In the genomic region with DNA sequence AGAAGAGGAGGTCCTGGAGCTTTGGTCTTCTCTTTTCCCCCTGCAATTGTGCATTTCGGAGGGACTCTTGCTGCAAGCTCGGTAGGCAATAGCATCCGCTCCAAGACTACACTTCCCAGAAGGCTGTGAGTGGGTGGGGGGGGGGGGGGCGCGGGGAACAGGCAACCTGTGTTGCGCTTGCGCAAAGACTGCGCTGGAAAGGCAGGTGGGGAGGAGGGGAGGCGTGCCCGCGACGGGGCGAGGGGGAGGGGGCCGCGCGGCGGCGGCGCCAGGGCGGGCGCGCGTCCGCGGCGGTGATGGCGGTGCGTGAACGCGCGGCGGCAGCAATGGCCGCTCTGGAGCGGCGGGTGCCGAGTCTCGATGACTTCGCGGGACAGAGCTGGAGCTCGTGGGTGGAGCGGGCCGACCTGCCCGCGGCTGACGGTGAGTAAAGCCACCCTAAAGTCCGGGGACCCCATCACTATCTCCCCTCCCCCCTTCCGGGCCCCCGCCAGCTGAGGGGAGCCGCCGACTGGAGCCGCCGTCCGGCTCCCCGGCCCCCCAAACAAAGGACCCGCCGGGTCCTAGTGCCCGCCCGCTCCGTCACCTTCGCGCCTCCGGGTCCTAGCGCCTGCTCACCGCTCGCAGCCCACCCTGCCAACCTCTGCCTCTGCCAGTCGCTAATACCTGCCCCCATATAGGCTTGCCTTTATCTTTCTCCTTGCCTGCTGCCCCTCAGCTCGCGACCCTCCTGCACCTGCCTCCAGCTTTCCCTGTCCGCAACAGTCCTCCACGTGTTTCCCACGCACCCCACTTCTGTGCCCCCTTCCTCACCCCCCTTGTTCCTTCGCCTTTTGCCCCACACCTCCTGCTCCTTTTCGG, we compare ENCODE assay signal across 8 cellular contexts. TPM values are rescaled to one million over a fixed set of nuclear protein-coding genes. Genes with fewer than 3 reads are reported as not detected.
DNase-seq lines count a peak whose midpoint lies in the region; ATAC-seq and TF ChIP-seq lines count a peak whose summit lies in the region.

A gene with protein sequence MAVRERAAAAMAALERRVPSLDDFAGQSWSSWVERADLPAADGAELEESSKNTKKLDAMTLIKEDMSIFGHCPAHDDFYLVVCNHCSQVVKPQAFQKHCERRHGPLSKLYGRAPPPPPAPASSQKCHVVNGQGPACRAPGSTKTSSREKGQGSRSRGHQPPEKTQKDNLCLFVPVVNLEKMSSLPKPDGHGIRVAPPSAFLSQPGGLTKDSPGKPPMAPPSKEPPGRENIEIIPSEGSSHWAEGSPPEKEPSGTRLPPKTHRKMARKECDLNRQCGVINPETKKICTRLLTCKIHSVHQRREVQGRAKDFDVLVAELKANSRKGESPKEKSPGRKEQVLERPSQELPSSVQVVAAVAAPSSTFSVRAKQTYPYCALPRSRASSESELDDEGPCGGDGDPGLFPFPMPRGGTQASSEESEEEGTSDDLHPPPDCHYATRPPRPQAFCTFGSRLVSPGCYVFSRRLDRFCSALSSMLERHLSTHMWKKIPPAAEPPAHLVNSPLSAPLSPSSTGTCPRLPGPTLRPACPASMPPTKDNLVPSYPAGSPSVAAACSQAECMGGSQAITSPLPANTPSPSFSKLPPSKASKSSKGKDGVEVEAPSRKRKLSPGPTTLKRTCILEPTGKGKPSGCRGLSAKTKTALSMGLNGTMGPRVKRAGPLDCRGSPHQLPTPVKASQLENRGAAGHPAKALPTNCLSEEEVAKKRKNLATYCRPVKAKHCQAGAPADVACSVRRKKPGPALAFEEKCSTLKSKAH (plus strand): TSS at position 248 of the 861 bp plus-strand sequence. CDS start 49 bp downstream, at position 297.

- H3K36me3 ChIP-seq in SU-DHL-6 (ENCODE audit: low read length): no peaks in the 10 kb centered on the region
- H3K36me3 ChIP-seq in parathyroid adenoma (ENCODE audit: control insufficient read depth, insufficient read depth, low read length): no peaks in the 10 kb centered on the region
- H3K36me3 ChIP-seq in tibial artery: peaks cover 0 to 21% (median 3%) of the 10 kb centered on the region in 3 donors

- peak within 1 kb of the TSS; percentile 81 for H3K4me3 ChIP-seq in SU-DHL-6 (ENCODE audit: insufficient read depth, low read length, poor library complexity, severe bottlenecking)
- H3K4me3 ChIP-seq in parathyroid adenoma (ENCODE audit: low read depth, low read length): peak within 1 kb of the TSS; percentile 72
- peak within 1 kb of the TSS; percentile 60 to 82 for H3K4me3 ChIP-seq in tibial artery

- H3K9ac ChIP-seq in SU-DHL-6 (ENCODE audit: low read length) (peak within 1 kb of the TSS; percentile 78), parathyroid adenoma (no peak within 1 kb of the TSS)

- H4K20me1 ChIP-seq in SU-DHL-6 (ENCODE audit: low read depth, low read length): no peaks in the 10 kb centered on the region

- H2AFZ ChIP-seq in SU-DHL-6 (ENCODE audit: low read depth, low read length, severe bottlenecking): peak within 1 kb of the TSS; percentile 77
- peak within 1 kb of the TSS; percentile 98 for H2AFZ ChIP-seq in parathyroid adenoma

- H3K27me3 Mint-ChIP-seq in activated naive CD8-positive, alpha-beta T cell treated with anti-CD3 and anti-CD28 coated beads for 36 hours: peaks cover under 1% of the 10 kb centered on the region

- DNase-seq in NCI-H1105 treated with DMSO at 0.1 percent for 48 hours (lab: John Stamatoyannopoulos, UW) (peak; percentile 91), Right ventricle myocardium inferior (ENCODE audit: missing footprints) (peak; percentile 95), tibial artery (peak; percentile 88 to 96)
- DNase-seq in activated naive CD8-positive, alpha-beta T cell treated with anti-CD3 and anti-CD28 coated beads for 36 hours: peak; percentile 92

- H3K27ac Mint-ChIP-seq in activated naive CD8-positive, alpha-beta T cell treated with anti-CD3 and anti-CD28 coated beads for 36 hours: peak within 1 kb of the TSS; percentile 98

- H3K79me2 ChIP-seq in SU-DHL-6 (ENCODE audit: insufficient read depth, low read length): peaks cover 8% of the 10 kb centered on the region; the same call in 1 of the 2 replicates
- H3K79me2 ChIP-seq in parathyroid adenoma: no peaks in the 10 kb centered on the region

- H3K9me3 ChIP-seq in SU-DHL-6 (ENCODE audit: insufficient read depth, low read length): no peaks in the 10 kb centered on the region
- H3K9me3 ChIP-seq in parathyroid adenoma (ENCODE audit: control insufficient read depth, low read length): no peaks in the 10 kb centered on the region
- no peaks in the 10 kb centered on the region for H3K9me3 ChIP-seq in tibial artery

- TF ChIP-seq POLR2A in GM10847 (IDR thresholded peaks at IDR 0.05; ENCODE audit: extremely low read depth, insufficient read length): peak; percentile 72

- H3K4me2 ChIP-seq in SU-DHL-6 (ENCODE audit: low read depth, low read length, poor library complexity, severe bottlenecking) (peak within 1 kb of the TSS; percentile 94), parathyroid adenoma (ENCODE audit: low read length) (peak within 1 kb of the TSS; percentile 98)

- H3K9me3 Mint-ChIP-seq in activated naive CD8-positive, alpha-beta T cell treated with anti-CD3 and anti-CD28 coated beads for 36 hours: no peaks in the 10 kb centered on the region

- H3K4me3 Mint-ChIP-seq in activated naive CD8-positive, alpha-beta T cell treated with anti-CD3 and anti-CD28 coated beads for 36 hours: peak within 1 kb of the TSS; percentile 99

- intact Hi-C loops in Right ventricle myocardium inferior (cut with DNase I) (loop anchor here (5.0 kb wide), 1 partner anchor 57 kb away; a partner anchor contains a TSS), tibial artery (cut with DNase I; ENCODE audit: low total_unique reads) (loop anchor here (10.0 kb wide), 1 partner anchor 219 kb away; no protein-coding TSS in a partner anchor)

- no peaks in the 10 kb centered on the region for H3F3A ChIP-seq in SU-DHL-6 (ENCODE audit: insufficient read depth)

- no peaks in the 10 kb centered on the region for H3K27me3 ChIP-seq in SU-DHL-6 (ENCODE audit: low read length)
- no peaks in the 10 kb centered on the region for H3K27me3 ChIP-seq in parathyroid adenoma (ENCODE audit: control insufficient read depth, insufficient read depth, low read length)
- no peaks in the 10 kb centered on the region for H3K27me3 ChIP-seq in tibial artery

- peak; percentile 87 for ATAC-seq in HG02642 (IDR thresholded peaks at IDR 0.05; ENCODE audit: poor library complexity, unreplicated experiment)
- peak; percentile 91 for ATAC-seq in Right ventricle myocardium inferior

- no peaks in the 10 kb centered on the region for H3K9me2 ChIP-seq in SU-DHL-6 (replicated peaks; ENCODE audit: insufficient read depth, low read length)

- H3K4me1 Mint-ChIP-seq in activated naive CD8-positive, alpha-beta T cell treated with anti-CD3 and anti-CD28 coated beads for 36 hours: peaks cover 28% of the 10 kb centered on the region

- TF ChIP-seq CTCF in SU-DHL-6 (IDR thresholded peaks at IDR 0.05; ENCODE audit: insufficient read depth, low read length, poor library complexity, severe bottlenecking) (no peak), parathyroid adenoma (IDR thresholded peaks at IDR 0.05) (no peak), tibial artery (IDR thresholded peaks at IDR 0.05) (no peak)

- H3K27ac ChIP-seq in SU-DHL-6 (ENCODE audit: low read depth, low read length) (peak within 1 kb of the TSS; percentile 76), parathyroid adenoma (peak within 1 kb of the TSS; percentile 78), tibial artery (peak within 1 kb of the TSS; percentile 89 to 97)

- peaks cover 12% of the 10 kb centered on the region for H3K36me3 Mint-ChIP-seq in activated naive CD8-positive, alpha-beta T cell treated with anti-CD3 and anti-CD28 coated beads for 36 hours

- H3K4me1 ChIP-seq in parathyroid adenoma (peaks cover 3% of the 10 kb centered on the region), tibial artery (peaks cover 0 to 19% (median 16%) of the 10 kb centered on the region in 4 donors)

RNA-seq across cellular contexts. Expression of the gene that starts here (rescaled TPM):
- total RNA-seq in activated naive CD8-positive, alpha-beta T cell treated with anti-CD3 and anti-CD28 coated beads for 36 hours: 10 to 100 TPM; 14.6 to 15.6 TPM
- 2.5 TPM for total RNA-seq in Right ventricle myocardium inferior

Comparison
In these comparisons a context has a peak if more than half of its experiments do, and no peak if none do; other contexts are left out.
1. Peak in every context shown above with its lines: DNase-seq, ATAC-seq, H3K4me3 ChIP-seq and H3K27ac ChIP-seq.